Comparison of ENCODE assay signal across 27 cellular contexts in the genomic region with DNA sequence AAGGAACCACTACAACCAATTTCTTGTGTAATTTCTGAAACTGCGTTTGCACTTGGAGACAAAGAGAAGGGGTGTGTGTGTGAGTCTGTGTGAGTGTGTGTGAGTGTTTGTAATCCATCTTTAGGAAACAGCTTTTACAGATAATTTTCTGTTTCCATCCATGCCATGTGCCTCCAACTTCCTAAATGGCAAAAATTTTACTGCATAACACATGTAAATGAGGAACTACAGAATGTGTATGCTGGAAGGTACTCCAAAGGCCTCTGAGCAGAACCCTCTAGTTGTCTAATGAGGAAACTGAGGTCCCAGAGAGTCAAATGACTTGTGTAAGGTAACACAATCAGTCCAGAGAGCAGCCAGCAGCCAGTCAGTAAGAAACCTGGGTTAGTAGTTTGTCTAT. TPM values are rescaled to one million over a fixed set of nuclear protein-coding genes. Genes with fewer than 3 reads are reported as not detected.
DNase-seq lines count a peak whose midpoint lies in the region; ATAC-seq and TF ChIP-seq lines count a peak whose summit lies in the region.
"Had no signal": no experiment of that assay in that cellular context is flagged by ENCODE, and none has a peak within 500 bp of the region (broad histone marks: within the 10 kb centered on the region; RNA-seq: fewer than 3 reads in every experiment).

No MANE protein-coding gene starts in this region.

- H3K27ac ChIP-seq in right atrium auricular region (peak overlapping the region; percentile 19 to 67), heart right ventricle (no peak overlapping the region), gastrocnemius medialis (peak overlapping the region; percentile 40 to 62 (median 48)), tibial nerve (peak overlapping the region; percentile 8 to 78 (median 38))

- no peak for ATAC-seq in heart right ventricle
- no peak for ATAC-seq in gastrocnemius medialis
- no peak for ATAC-seq in GM21619 (IDR thresholded peaks at IDR 0.05; ENCODE audit: unreplicated experiment)
- ATAC-seq in HG03135 (IDR thresholded peaks at IDR 0.05; ENCODE audit: unreplicated experiment): no peak
- ATAC-seq: GM12878, PC-3 had no signal

- H3K4me3 ChIP-seq in right atrium auricular region (no peak overlapping the region), heart right ventricle (no peak overlapping the region), gastrocnemius medialis (no peak overlapping the region), tibial nerve (no peak overlapping the region)
- H3K4me3 ChIP-seq: GM12878, MG63 had no signal

- DNase-seq in right atrium auricular region (ENCODE audit: low spot score) (no peak), heart right ventricle (no peak), gastrocnemius medialis (no peak), tibial nerve (ENCODE audit: low spot score in 2 of 2) (no peak)
- DNase-seq in activated CD8-positive, alpha-beta memory T cell treated with anti-CD3 and anti-CD28 coated beads, Interleukin-2, amount 50 U/mL, for 4 hours: no peak
- DNase-seq: 8988T; ACHN; BE2C; CD8-positive, alpha-beta memory T cell; DMS 273 treated with DMSO at 0.1 percent for 48 hours; DMS79; EL; GDM1; HCEC 1CT; IMR-90; KG1; MG63; NCI-H1105 treated with DMSO at 0.1 percent for 48 hours; NCI-H2029; NCI-H446 treated with DMSO at 0.1 percent for 48 hours; NCI-H526; NCI-H82; NK-92 treated with Interleukin-12 subunit alpha and Interleukin-12 subunit beta, amount 100 ng/mL, for 24 hours; PC-3 had no signal

- TF ChIP-seq CTCF in right atrium auricular region (IDR thresholded peaks at IDR 0.05) (no peak), heart right ventricle (IDR thresholded peaks at IDR 0.05) (no peak), gastrocnemius medialis (IDR thresholded peaks at IDR 0.05 in 4 of 5, conservative IDR thresholded peaks at IDR 0.05 in 1 of 5) (no peak), tibial nerve (IDR thresholded peaks at IDR 0.05) (no peak)

- H3K9me3 ChIP-seq in right atrium auricular region: no peaks in the 10 kb centered on the region
- no peaks in the 10 kb centered on the region for H3K9me3 ChIP-seq in heart right ventricle
- H3K9me3 ChIP-seq in gastrocnemius medialis: no peaks in the 10 kb centered on the region
- no peaks in the 10 kb centered on the region for H3K9me3 ChIP-seq in tibial nerve
- H3K9me3 ChIP-seq: BE2C, MG63 had no signal

- H3K27me3 ChIP-seq in right atrium auricular region (no peaks in the 10 kb centered on the region), heart right ventricle (no peaks in the 10 kb centered on the region), gastrocnemius medialis (no peaks in the 10 kb centered on the region), tibial nerve (no peaks in the 10 kb centered on the region)
- H3K27me3 ChIP-seq: MG63 had no signal

- TF ChIP-seq EP300 in tibial nerve (IDR thresholded peaks at IDR 0.05): no peak

- intact Hi-C loops in heart right ventricle (cut with DNase I) (no loop called here), gastrocnemius medialis (cut with DNase I; ENCODE audit: low total_unique reads) (no loop called here)

- WGBS in heart right ventricle, 2 donors: 88 to 94% methylated on average over 1 of the region's 1 CpG
- WGBS in tibial nerve, 2 donors: 81 to 88% methylated on average over 1 of the region's 1 CpG

- TF ChIP-seq POLR2A in gastrocnemius medialis (IDR thresholded peaks at IDR 0.05): no peak
- no peak for TF ChIP-seq POLR2A in tibial nerve (IDR thresholded peaks at IDR 0.05)

- H3K36me3 ChIP-seq in right atrium auricular region (no peaks in the 10 kb centered on the region), heart right ventricle (no peaks in the 10 kb centered on the region), gastrocnemius medialis (no peaks in the 10 kb centered on the region), tibial nerve (no peaks in the 10 kb centered on the region)
- H3K36me3 ChIP-seq: BE2C, MG63 had no signal

- in situ Hi-C loops in gastrocnemius medialis (cut with MboI; ENCODE audit: low sequenced_read_pairs in 4 of 4): loop anchor here in 1 of 4 donors (25.0 kb wide), 1 partner anchor 98 kb away; no protein-coding TSS in a partner anchor

- peaks cover 0 to 58% of the 10 kb centered on the region in 2 donors for H3K4me1 ChIP-seq in right atrium auricular region
- peaks cover 0 to 30% (median 7%) of the 10 kb centered on the region in 9 donors for H3K4me1 ChIP-seq in heart right ventricle
- peaks cover 9 to 37% of the 10 kb centered on the region in 2 donors for H3K4me1 ChIP-seq in gastrocnemius medialis
- H3K4me1 ChIP-seq in tibial nerve: peaks cover 3 to 70% (median 15%) of the 10 kb centered on the region in 4 donors
- H3K4me1 ChIP-seq: BE2C had no signal

RNA-seq across cellular contexts. Expression of gene MAMDC2, which starts 20.8 kb away (rescaled TPM):
- total RNA-seq in right atrium auricular region: 10 to 100 TPM; 28.8 to 32.5 TPM
- total RNA-seq in heart right ventricle: 10 to 100 TPM in 3 of 10 donors, 1 to 10 TPM in 7; 2.3 to 11.8 (median 5.0) TPM
- 1 to 10 TPM; 6.5 to 7.3 TPM for polyA plus RNA-seq in heart right ventricle
- 1 to 10 TPM; 4.9 to 9.9 (median 8.7) TPM for total RNA-seq in gastrocnemius medialis
- 10 to 100 TPM; 24.9 to 75.9 (median 60.8) TPM for total RNA-seq in tibial nerve
- total RNA-seq: CD8-positive, alpha-beta memory T cell; GM12878; PC-3 had no signal

Comparison
In these comparisons a context has a peak if more than half of its experiments do, and no peak if none do; other contexts are left out.
1. H3K27ac ChIP-seq: peak in right atrium auricular region (2 of 2), gastrocnemius medialis (4 of 4) and tibial nerve (4 of 4); none in heart right ventricle (0 of 10).